8 cellular contexts compared by ENCODE assay signal in genomic region chr22:36365020-36365411, GRCh38. TPM values are rescaled to one million over a fixed set of nuclear protein-coding genes. Genes with fewer than 3 reads are reported as not detected.
A peak's percentile ranks its signal among the peaks of the same experiment; 100 is the strongest.
DNase-seq lines count a peak whose midpoint lies in the region; ATAC-seq and TF ChIP-seq lines count a peak whose summit lies in the region.

No MANE protein-coding gene starts in this region.

- intact Hi-C loops in heart right ventricle (cut with DNase I), result loop anchor here in 7 of 10 donors (5.0 kb wide), 2 partner anchors 33 to 38 kb away; no protein-coding TSS in a partner anchor
- intact Hi-C loops in spleen (cut with DNase I; ENCODE audit: low total_unique reads), result no loop called here

- 15 to 20% methylated on average over 9 of the region's 9 CpGs for WGBS in heart right ventricle, 2 donors
- 6 to 17% (median 11%) methylated on average over 7 to 9 of the region's 9 CpGs for WGBS in spleen, 5 donors

- peak overlapping the region in 2 of 10 donors; percentile 2 to 6 for H3K4me3 ChIP-seq in heart right ventricle
- H3K4me3 ChIP-seq in spleen, result peak overlapping the region in 1 of 8 donors; percentile 30

- TF ChIP-seq POLR2A in spleen (IDR thresholded peaks at IDR 0.05), result no peak

- no peak for TF ChIP-seq CTCF in heart right ventricle (IDR thresholded peaks at IDR 0.05)
- TF ChIP-seq CTCF in spleen (IDR thresholded peaks at IDR 0.05 in 8 of 11, conservative IDR thresholded peaks at IDR 0.05 in 3 of 11), result no peak

- H3K27ac ChIP-seq in heart right ventricle (peak overlapping the region; percentile 48 to 93 (median 86)), spleen (peak overlapping the region; percentile 71 to 100 (median 98))

- ATAC-seq in GM19043 (IDR thresholded peaks at IDR 0.05; ENCODE audit: low read depth, unreplicated experiment), result peak; percentile 57
- ATAC-seq in heart right ventricle, result peak in 7 of 8 donors; percentile 39 to 80 (median 57)
- ATAC-seq in GM19467 (IDR thresholded peaks at IDR 0.05; ENCODE audit: unreplicated experiment), result no peak

- H3K27me3 ChIP-seq in heart right ventricle (no peaks in the 10 kb centered on the region), spleen (replicated peaks in 1 of 7) (no peaks in the 10 kb centered on the region)

- H3K9me3 ChIP-seq in heart right ventricle (no peaks in the 10 kb centered on the region), spleen (no peaks in the 10 kb centered on the region)

- H3K4me1 ChIP-seq in heart right ventricle, result peaks cover 84 to 100% (median 100%) of the 10 kb centered on the region in 9 donors
- H3K4me1 ChIP-seq in spleen, result peaks cover 95 to 100% (median 100%) of the 10 kb centered on the region in 6 donors

- peak; percentile 97 for DNase-seq in RKO (ENCODE audit: low spot score)
- DNase-seq in activated gamma-delta T cell treated with Interleukin-2 at 50 U/mL for 16 hours, result peak; percentile 83
- DNase-seq in heart right ventricle, result peak in 1 of 2 donors; percentile 80
- DNase-seq in spleen, result no peak
- DNase-seq in NCI-H2196 treated with DMSO at 0.1 percent for 48 hours (lab: John Stamatoyannopoulos, UW; ENCODE audit: unreplicated experiment), result no peak
- no peak for DNase-seq in hippocampal formation (lab: John Stamatoyannopoulos, UW)

- H3K36me3 ChIP-seq in heart right ventricle (peaks cover 0 to 71% (median 0%) of the 10 kb centered on the region in 9 donors), spleen (peaks cover 0 to 83% (median 9%) of the 10 kb centered on the region in 6 donors)

RNA-seq across cellular contexts. Expression of gene MYH9, which starts 22.8 kb away (rescaled TPM):
- total RNA-seq in heart right ventricle (100 to 1,000 TPM; 132 to 345 (median 189) TPM), spleen (1,000 to 10,000 TPM in 4 of 7 donors, 100 to 1,000 TPM in 3; 575 to 1,376 (median 1,013) TPM)
- polyA plus RNA-seq in heart right ventricle (100 to 1,000 TPM; 134 to 243 TPM), spleen (100 to 1,000 TPM in 1 of 3 donors, 10 to 100 TPM in 2; 59.8 to 166 (median 71.1) TPM)

Comparison
In these comparisons a context has a peak if more than half of its experiments do, and no peak if none do; other contexts are left out.
1. DNase-seq: peak in RKO (single experiment) and activated gamma-delta T cell treated with Interleukin-2 at 50 U/mL for 16 hours (single experiment); none in spleen (single experiment), NCI-H2196 treated with DMSO at 0.1 percent for 48 hours (single experiment) and hippocampal formation (0 of 2).